17 cellular contexts compared by ENCODE assay signal in the genomic region with DNA sequence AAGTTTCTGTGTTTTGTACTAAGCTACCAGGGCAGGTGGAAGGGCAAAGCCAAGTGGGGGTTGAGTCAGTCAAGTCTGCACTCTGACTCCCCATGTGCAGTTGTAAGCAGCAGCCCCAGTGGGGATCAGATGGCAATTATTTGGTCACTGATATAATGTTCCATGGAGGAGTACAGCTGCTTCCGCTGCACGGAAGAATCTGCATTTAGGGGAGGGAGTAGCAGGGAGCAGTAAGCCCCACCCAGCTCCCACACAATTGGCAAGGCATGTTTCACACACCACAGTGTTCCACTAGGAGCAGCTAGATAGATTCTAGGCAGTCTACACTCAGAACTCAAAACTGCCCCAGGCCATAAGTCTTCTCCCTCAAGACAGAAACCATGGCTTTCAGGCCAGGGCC. TPM values are rescaled to one million over a fixed set of nuclear protein-coding genes. Genes with fewer than 3 reads are reported as not detected.
"Had no signal": no experiment of that assay in that cellular context is flagged by ENCODE, and none has a peak within 500 bp of the region (broad histone marks: within the 10 kb centered on the region; RNA-seq: fewer than 3 reads in every experiment).

No MANE protein-coding gene starts in this region.

- H3K4me3 ChIP-seq: body of pancreas, lung, neural progenitor cell, psoas muscle, testis, upper lobe of left lung had no signal

- H3K4me2 ChIP-seq: neural progenitor cell had no signal

- ATAC-seq: activated CD4-positive, CD25-positive, alpha-beta regulatory T cell treated with anti-CD3 and anti-CD28 coated beads, Interleukin-2, amount 50 U/mL, for 24 hours; body of pancreas; effector memory CD8-positive, alpha-beta T cell; foreskin keratinocyte; psoas muscle; stimulated activated naive CD8-positive, alpha-beta T cell treated with anti-CD3 and anti-CD28 coated beads, Interleukin-15, amount 100 ng/mL, for 72 hours; T-cell had no signal

- H3K9me3 ChIP-seq: body of pancreas, testis had no signal

- H3K27me3 ChIP-seq: body of pancreas, foreskin keratinocyte, neural progenitor cell, testis, upper lobe of left lung had no signal

- H3K9ac ChIP-seq: neural progenitor cell had no signal

- DNase-seq: activated naive CD4-positive, alpha-beta T cell treated with anti-CD3 and anti-CD28 coated beads, Interleukin-2, amount 50 U/mL, for 16 hours; activated T-cell treated with anti-CD3 and anti-CD28 coated beads for 4 hours; amniotic stem cell; dermis blood vessel endothelial cell; effector memory CD8-positive, alpha-beta T cell; foreskin keratinocyte; stimulated activated CD4-positive, alpha-beta T cell treated with anti-CD3 and anti-CD28 coated beads, Interleukin-1b, Interleukin-23, amount 100 ng/mL, for 48 hours; stimulated activated naive CD8-positive, alpha-beta T cell treated with anti-CD3 and anti-CD28 coated beads, Interleukin-15, amount 100 ng/mL, for 72 hours; T-cell; T-helper 9 cell had no signal

- H3K36me3 ChIP-seq: neural progenitor cell, upper lobe of left lung had no signal

- H3K4me1 ChIP-seq: body of pancreas, foreskin keratinocyte, neural progenitor cell, psoas muscle, testis had no signal

- H3K27ac ChIP-seq: body of pancreas, foreskin keratinocyte, neural progenitor cell, psoas muscle, testis had no signal

- H2AFZ ChIP-seq: neural progenitor cell had no signal

RNA-seq across cellular contexts. Expression of a gene that starts 24.3 kb away (rescaled TPM):
- total RNA-seq: dermis blood vessel endothelial cell, foreskin keratinocyte had no signal
- polyA plus RNA-seq: foreskin keratinocyte had no signal
